In the genomic region with DNA sequence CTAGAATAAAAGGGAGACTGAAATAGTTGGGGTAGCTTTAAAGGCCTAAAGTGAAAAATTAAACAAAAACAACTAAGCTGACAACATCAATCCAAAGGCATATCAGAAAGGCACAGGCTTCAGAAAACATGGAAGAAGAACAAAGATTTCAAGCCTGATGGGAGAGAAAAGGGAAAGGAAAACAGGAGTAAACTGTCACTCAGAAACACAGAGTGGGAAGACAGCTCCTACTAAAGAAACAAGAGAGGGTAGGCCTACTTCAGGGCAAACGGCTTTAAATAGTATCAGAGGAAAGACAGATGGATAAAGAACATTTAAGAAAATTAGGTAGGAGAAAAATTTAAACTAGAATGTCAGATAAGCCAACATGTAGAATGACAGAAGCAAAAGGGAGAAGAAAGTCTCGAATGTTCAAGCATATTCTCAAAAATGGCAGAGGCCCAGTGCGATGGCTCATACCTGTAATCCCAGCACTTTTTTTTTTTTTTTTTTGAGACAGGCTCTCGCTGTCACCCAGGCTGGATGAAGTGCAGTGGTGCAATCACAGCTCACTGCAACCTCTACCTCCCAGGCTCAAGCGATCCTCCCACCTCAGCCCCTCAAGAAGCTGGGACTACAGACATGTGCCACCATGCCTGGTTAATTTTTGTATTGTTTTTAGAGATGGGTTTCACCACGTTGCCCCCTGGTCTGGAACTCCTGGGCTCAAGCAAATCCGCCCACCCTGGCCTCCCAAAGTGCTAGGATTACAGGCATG, we compare ENCODE assay signal across 17 cellular contexts. TPM values are rescaled to one million over a fixed set of nuclear protein-coding genes. Genes with fewer than 3 reads are reported as not detected.
A peak's percentile ranks its signal among the peaks of the same experiment; 100 is the strongest.
DNase-seq lines count a peak whose midpoint lies in the region; ATAC-seq, FAIRE-seq and TF ChIP-seq lines count a peak whose summit lies in the region.
"Had no signal": no experiment of that assay in that cellular context is flagged by ENCODE, and none has a peak within 500 bp of the region (broad histone marks: within the 10 kb centered on the region; RNA-seq: fewer than 3 reads in every experiment).

No MANE protein-coding gene starts in this region.

- WGBS in upper lobe of left lung, 2 donors = 82 to 88% methylated on average over 6 to 7 of the region's 7 CpGs

- H3K4me1 Mint-ChIP-seq in CD4-positive, alpha-beta memory T cell = peaks cover 56 to 67% (median 60%) of the 10 kb centered on the region in 4 donors
- peaks cover 52% of the 10 kb centered on the region for H3K4me1 Mint-ChIP-seq in osteocyte (ENCODE audit: unreplicated experiment)

- H3K36me3 Mint-ChIP-seq in CD4-positive, alpha-beta memory T cell = peaks cover 12 to 29% of the 10 kb centered on the region in 2 donors
- peaks cover 15% of the 10 kb centered on the region for H3K36me3 Mint-ChIP-seq in osteocyte (ENCODE audit: unreplicated experiment)

- H3K9me3 Mint-ChIP-seq in CD4-positive, alpha-beta memory T cell = no peaks in the 10 kb centered on the region
- no peaks in the 10 kb centered on the region for H3K9me3 Mint-ChIP-seq in osteocyte (ENCODE audit: unreplicated experiment)
- H3K9me3 Mint-ChIP-seq: activated CD4-positive, alpha-beta memory T cell treated with anti-CD3 and anti-CD28 coated beads, Interleukin-2, amount 10 ng/mL, durations not matched to agents 7 days and 5 days had no signal

- no peaks in the 10 kb centered on the region for H3K27me3 Mint-ChIP-seq in CD4-positive, alpha-beta memory T cell
- no peaks in the 10 kb centered on the region for H3K27me3 Mint-ChIP-seq in osteocyte (ENCODE audit: unreplicated experiment)
- H3K27me3 Mint-ChIP-seq: activated CD4-positive, alpha-beta memory T cell treated with anti-CD3 and anti-CD28 coated beads, Interleukin-2, amount 10 ng/mL, durations not matched to agents 7 days and 5 days had no signal

- DNase-seq in CD4-positive, alpha-beta memory T cell = no peak
- DNase-seq in HEK293T (ENCODE audit: extremely low spot score) = no peak
- DNase-seq in endothelial cell of umbilical vein (ENCODE audit: low read depth, low spot score) = peak; percentile 7
- no peak for DNase-seq in osteocyte (ENCODE audit: extremely low spot score, unreplicated experiment)
- DNase-seq in upper lobe of left lung = no peak
- DNase-seq: activated CD4-positive, alpha-beta memory T cell treated with anti-CD3 and anti-CD28 coated beads, Interleukin-2, amount 10 ng/mL, durations not matched to agents 7 days and 5 days; activated effector memory CD4-positive, alpha-beta T cell treated with Interleukin-2 at 50 U/mL for 16 hours; brain microvascular endothelial cell; foreskin fibroblast; GDM1; mesendoderm; NCI-H2107; SHP77 treated with DMSO at 0.1 percent for 48 hours; testis had no signal

- CTCF ChIA-PET in CD4-positive, alpha-beta memory T cell (lab: Charles Lee; ENCODE audit: partially characterized antibody) = no interaction called here
- CTCF ChIA-PET in HEK293T (lab: Yijun Ruan, JAX) (interaction anchor here (0.6 to 1.2 kb wide), 2 partner anchors 21 to 1343 kb away, joined by 3 to 6 read pairs; no protein-coding TSS in a partner anchor), endothelial cell of umbilical vein (lab: Charles Lee) (interaction anchor here (0.9 to 2.2 kb wide), 6 partner anchors 10 to 170 kb away, joined by 3 to 5 read pairs (median 3); no protein-coding TSS in a partner anchor)

- no peak overlapping the region for H3K27ac ChIP-seq in CD4-positive, alpha-beta memory T cell (ENCODE audit: low read depth, low read length)
- H3K27ac ChIP-seq in endothelial cell of umbilical vein (ENCODE audit: insufficient read depth, low read depth, low read length) (no peak overlapping the region), upper lobe of left lung (no peak overlapping the region)
- H3K27ac ChIP-seq: brain microvascular endothelial cell had no signal

- H4K20me1 ChIP-seq in endothelial cell of umbilical vein (replicated peaks; ENCODE audit: control insufficient read depth, extremely low read depth, insufficient read depth, low read length) = peaks cover 9% of the 10 kb centered on the region

- TF ChIP-seq CTCF in endothelial cell of umbilical vein (IDR thresholded peaks at IDR 0.05; ENCODE audit: extremely low read depth in 1 of 2, insufficient read depth in 1 of 2, low read depth in 1 of 2, low read length in 2 of 2) = no peak
- TF ChIP-seq CTCF in osteocyte (IDR thresholded peaks at IDR 0.05) = no peak
- TF ChIP-seq CTCF in upper lobe of left lung (IDR thresholded peaks at IDR 0.05) = no peak

- BruUV-seq in endothelial cell of umbilical vein (replicated peaks; lab: Mats Ljungman, UMichigan) = no TSS peak

- peaks cover 96% of the 10 kb centered on the region for H3K79me2 ChIP-seq in endothelial cell of umbilical vein (ENCODE audit: control insufficient read depth, insufficient read depth, low read length)

- H3K4me2 ChIP-seq in endothelial cell of umbilical vein (ENCODE audit: insufficient read depth, low read length) = no peak overlapping the region

- dilution Hi-C loops in endothelial cell of umbilical vein (cut with MboI; ENCODE audit: extremely low pct_ligation_motif_present, low sequenced_read_pairs) = no loop called here

- H3K27me3 ChIP-seq in CD4-positive, alpha-beta memory T cell (ENCODE audit: insufficient read depth, low read length) = no peaks in the 10 kb centered on the region
- no peaks in the 10 kb centered on the region for H3K27me3 ChIP-seq in endothelial cell of umbilical vein (ENCODE audit: control insufficient read depth in 2 of 2, insufficient read depth in 2 of 2, low read length in 2 of 2)
- no peaks in the 10 kb centered on the region for H3K27me3 ChIP-seq in upper lobe of left lung
- H3K27me3 ChIP-seq: brain microvascular endothelial cell, testis had no signal

- H3K36me3 ChIP-seq in CD4-positive, alpha-beta memory T cell (ENCODE audit: insufficient read depth, low read length) = no peaks in the 10 kb centered on the region
- no peaks in the 10 kb centered on the region for H3K36me3 ChIP-seq in endothelial cell of umbilical vein (ENCODE audit: control insufficient read depth in 2 of 2, extremely low read depth in 1 of 2, insufficient read depth in 2 of 2, low read length in 2 of 2)
- no peaks in the 10 kb centered on the region for H3K36me3 ChIP-seq in upper lobe of left lung
- H3K36me3 ChIP-seq: brain microvascular endothelial cell had no signal

- H3K9me3 ChIP-seq in CD4-positive, alpha-beta memory T cell (ENCODE audit: control insufficient read depth in 1 of 2, low read length in 2 of 2) = no peaks in the 10 kb centered on the region
- H3K9me3 ChIP-seq in endothelial cell of umbilical vein (replicated peaks; ENCODE audit: control insufficient read depth, insufficient read depth, low read length) (no peaks in the 10 kb centered on the region), upper lobe of left lung (no peaks in the 10 kb centered on the region)
- H3K9me3 ChIP-seq: testis had no signal

- ATAC-seq in GM21723 (IDR thresholded peaks at IDR 0.05; ENCODE audit: unreplicated experiment) (no peak), upper lobe of left lung (ENCODE audit: low FRiP score in 2 of 2) (no peak), HG03045 (IDR thresholded peaks at IDR 0.05; ENCODE audit: unreplicated experiment) (no peak), HG02970 (IDR thresholded peaks at IDR 0.05; ENCODE audit: low FRiP score, unreplicated experiment) (no peak)

- peak overlapping the region in 6 of 8 donors; percentile 15 to 78 (median 62) for H3K4me3 Mint-ChIP-seq in CD4-positive, alpha-beta memory T cell
- H3K4me3 Mint-ChIP-seq in osteocyte (ENCODE audit: unreplicated experiment) = no peak overlapping the region
- H3K4me3 Mint-ChIP-seq: activated CD4-positive, alpha-beta memory T cell treated with anti-CD3 and anti-CD28 coated beads, Interleukin-2, amount 10 ng/mL, durations not matched to agents 7 days and 5 days had no signal

- peak overlapping the region in 1 of 7 donors; percentile 84 for H3K27ac Mint-ChIP-seq in CD4-positive, alpha-beta memory T cell
- H3K27ac Mint-ChIP-seq in osteocyte (ENCODE audit: unreplicated experiment) = peak overlapping the region; percentile 74
- H3K27ac Mint-ChIP-seq: activated CD4-positive, alpha-beta memory T cell treated with anti-CD3 and anti-CD28 coated beads, Interleukin-2, amount 10 ng/mL, durations not matched to agents 7 days and 5 days had no signal

- TF ChIP-seq POLR2A in endothelial cell of umbilical vein (IDR thresholded peaks at IDR 0.05; ENCODE audit: low read depth, low read length) (no peak), upper lobe of left lung (IDR thresholded peaks at IDR 0.05) (no peak)

- H3K4me1 ChIP-seq in CD4-positive, alpha-beta memory T cell (ENCODE audit: insufficient read depth, low read length) = peaks cover 97% of the 10 kb centered on the region
- H3K4me1 ChIP-seq in endothelial cell of umbilical vein (ENCODE audit: control insufficient read depth, extremely low read depth, insufficient read depth, low read length) = peaks cover 23% of the 10 kb centered on the region
- peaks cover 25 to 50% (median 42%) of the 10 kb centered on the region in 4 donors for H3K4me1 ChIP-seq in upper lobe of left lung

- H2AFZ ChIP-seq in endothelial cell of umbilical vein (ENCODE audit: low read depth, low read length) = no peak overlapping the region

- no peak overlapping the region for H3K9ac ChIP-seq in endothelial cell of umbilical vein (replicated peaks; ENCODE audit: extremely low read depth, insufficient read depth, low read length)

- no peak for TF ChIP-seq EP300 in upper lobe of left lung (IDR thresholded peaks at IDR 0.05)

- no peak for FAIRE-seq in endothelial cell of umbilical vein (lab: Jason Lieb, UNC)

- POLR2A ChIA-PET in CD4-positive, alpha-beta memory T cell (lab: Charles Lee; ENCODE audit: partially characterized antibody) = interaction anchor here (0.7 to 1.0 kb wide), 2 partner anchors 7 to 115 kb away, joined by 3 read pairs; partner anchors contain the start of gene EGLN1
- POLR2A ChIA-PET in HEK293T (lab: Yijun Ruan, JAX) (interaction anchor here (1.1 kb wide), 1 partner anchor 76 kb away, joined by 5 read pairs; the partner anchor contains the start of genes EXOC8 and SPRTN), endothelial cell of umbilical vein (lab: Charles Lee) (interaction anchor here (1.0 kb wide), 1 partner anchor 19 kb away, joined by 3 read pairs; no protein-coding TSS in a partner anchor)

- intact Hi-C loops in CD4-positive, alpha-beta memory T cell (cut with micrococcal nuclease) = no loop called here
- intact Hi-C loops in endothelial cell of umbilical vein (cut with micrococcal nuclease) = no loop called here

- H3K4me3 ChIP-seq in CD4-positive, alpha-beta memory T cell (ENCODE audit: low read length in 2 of 2) = no peak overlapping the region
- no peak overlapping the region for H3K4me3 ChIP-seq in endothelial cell of umbilical vein (replicated peaks in 1 of 3; ENCODE audit: insufficient read depth in 1 of 3, low read depth in 1 of 3, low read length in 3 of 3)
- no peak overlapping the region for H3K4me3 ChIP-seq in upper lobe of left lung
- H3K4me3 ChIP-seq: testis had no signal

- no peaks in the 10 kb centered on the region for H3K9me1 ChIP-seq in endothelial cell of umbilical vein (replicated peaks; ENCODE audit: control insufficient read depth, extremely low read depth, insufficient read depth, low read length)

RNA-seq across cellular contexts. Expression of gene EGLN1, which starts 7.6 kb away (rescaled TPM):
- 10 to 100 TPM; 23.5 to 29.3 TPM for total RNA-seq in CD4-positive, alpha-beta memory T cell
- 10 to 100 TPM; 26.0 to 32.1 TPM for polyA plus RNA-seq in CD4-positive, alpha-beta memory T cell
- total RNA-seq in endothelial cell of umbilical vein (37.4 and 38.1 TPM in 2 replicates), osteocyte (27.5 and 30.3 TPM in 2 replicates), upper lobe of left lung (10 to 100 TPM; 19.9 to 30.4 (median 22.8) TPM)
- 11.5 and 13.7 TPM in 2 replicates for polyA plus RNA-seq in endothelial cell of umbilical vein
- polyA plus RNA-seq in endothelial cell of umbilical vein (2011; cell fraction: cytosol; rRNA removed) = 20.9 and 21.9 TPM in 2 replicates
- polyA plus RNA-seq in endothelial cell of umbilical vein (2011; cell fraction: nucleus; rRNA removed) = 11.2 and 16.1 TPM in 2 replicates
- polyA plus RNA-seq in endothelial cell of umbilical vein (2012) = 27.5 and 41.8 TPM in 2 replicates
- polyA minus RNA-seq in endothelial cell of umbilical vein = 37.8 and 52.4 TPM in 2 replicates
- 17.3 TPM for polyA minus RNA-seq in endothelial cell of umbilical vein (2011; cell fraction: cytosol; rRNA and poly(A)+ RNA removed)
- 19.1 and 21.3 TPM in 2 replicates for polyA minus RNA-seq in endothelial cell of umbilical vein (2011; cell fraction: nucleus; rRNA and poly(A)+ RNA removed)
